In the genomic region with DNA sequence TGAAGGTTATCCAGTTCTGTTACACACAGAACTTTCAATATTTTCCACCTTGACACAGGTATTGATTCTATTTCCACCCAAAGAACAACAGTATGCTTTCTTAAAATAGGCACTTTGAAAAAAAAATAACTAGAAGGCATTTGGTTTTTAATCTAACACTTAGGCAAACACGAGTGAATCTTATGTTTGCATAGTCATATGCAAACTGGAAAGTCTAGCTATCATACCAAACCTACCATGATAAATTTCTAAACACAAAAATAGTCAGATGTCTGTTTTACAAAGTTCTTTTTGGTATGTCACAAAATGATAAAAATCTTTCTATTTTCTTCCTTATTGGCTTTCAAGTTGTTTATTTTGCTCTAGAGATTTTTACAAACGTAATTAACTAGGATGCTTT, we compare ENCODE assay signal across 36 cellular contexts. TPM values are rescaled to one million over a fixed set of nuclear protein-coding genes. Genes with fewer than 3 reads are reported as not detected.
"Had no signal": no experiment of that assay in that cellular context is flagged by ENCODE, and none has a peak within 500 bp of the region (broad histone marks: within the 10 kb centered on the region; RNA-seq: fewer than 3 reads in every experiment).

No MANE protein-coding gene starts in this region.

- H3K9me3 ChIP-seq: Peyer's patch had no signal

- H3K27me3 ChIP-seq: Peyer's patch had no signal

- H3K4me1 Mint-ChIP-seq: activated CD4-positive, alpha-beta memory T cell treated with anti-CD3 and anti-CD28 coated beads, Interleukin-2, amount 10 ng/mL, durations not matched to agents 7 days and 5 days; activated CD8-positive, alpha-beta memory T cell treated with anti-CD3 and anti-CD28 coated beads, Interleukin-2, amount 10 ng/mL, durations not matched to agents 7 days and 5 days; activated naive CD4-positive, alpha-beta T cell treated with anti-CD3 and anti-CD28 coated beads, Interleukin-2, amount 10 ng/mL, durations not matched to agents 7 days and 5 days; activated naive CD8-positive, alpha-beta T cell treated with anti-CD3 and anti-CD28 coated beads, Interleukin-2, amount 50 U/mL, for 24 hours had no signal

- ATAC-seq: activated CD8-positive, alpha-beta memory T cell treated with anti-CD3 and anti-CD28 coated beads, Interleukin-2, amount 10 ng/mL, durations not matched to agents 7 days and 5 days; activated naive CD8-positive, alpha-beta T cell treated with anti-CD3 and anti-CD28 coated beads, Interleukin-2, amount 50 U/mL, for 24 hours had no signal

- H3K4me3 Mint-ChIP-seq: activated CD4-positive, alpha-beta memory T cell treated with anti-CD3 and anti-CD28 coated beads, Interleukin-2, amount 10 ng/mL, durations not matched to agents 7 days and 5 days; activated CD8-positive, alpha-beta memory T cell treated with anti-CD3 and anti-CD28 coated beads, Interleukin-2, amount 10 ng/mL, durations not matched to agents 7 days and 5 days; activated naive CD4-positive, alpha-beta T cell treated with anti-CD3 and anti-CD28 coated beads, Interleukin-2, amount 10 ng/mL, durations not matched to agents 7 days and 5 days; activated naive CD8-positive, alpha-beta T cell; activated naive CD8-positive, alpha-beta T cell treated with anti-CD3 and anti-CD28 coated beads, Interleukin-2, amount 50 U/mL, for 24 hours; brain had no signal

- H3K4me3 ChIP-seq: Peyer's patch had no signal

- DNase-seq: activated CD4-positive, alpha-beta memory T cell treated with anti-CD3 and anti-CD28 coated beads, Interleukin-2, amount 10 ng/mL, durations not matched to agents 7 days and 5 days; activated CD4-positive, alpha-beta T cell treated with anti-CD3 and anti-CD28 coated beads for 1 hour; activated CD4-positive, alpha-beta T cell treated with anti-CD3 and anti-CD28 coated beads for 48 hours; activated CD4-positive, CD25-positive, alpha-beta regulatory T cell; activated CD8-positive, alpha-beta memory T cell treated with anti-CD3 and anti-CD28 coated beads for 24 hours; activated CD8-positive, alpha-beta memory T cell treated with anti-CD3 and anti-CD28 coated beads, Interleukin-2, amount 10 ng/mL, durations not matched to agents 7 days and 5 days; activated CD8-positive, alpha-beta memory T cell treated with anti-CD3 and anti-CD28 coated beads, Interleukin-2, amount 50 U/mL, for 48 hours; activated effector memory CD4-positive, alpha-beta T cell treated with Interleukin-2 at 50 U/mL for 16 hours; activated naive CD4-positive, alpha-beta T cell treated with anti-CD3 and anti-CD28 coated beads, Interleukin-2, amount 10 ng/mL, durations not matched to agents 7 days and 5 days; activated naive CD8-positive, alpha-beta T cell treated with anti-CD3 and anti-CD28 coated beads, Interleukin-2, amount 50 U/mL, for 24 hours; activated T-cell treated with anti-CD3 and anti-CD28 coated beads, Interleukin-2, amount 50 U/mL, for 48 hours; anterior cingulate cortex; caudate nucleus; cerebellar nuclear complex; Karpas-422; KBM-7; MM.1S; MV-4-11; NCI-H1092; NCI-H1436 treated with DMSO at 0.1 percent for 48 hours; NCI-H1694 treated with DMSO at 0.1 percent for 48 hours; NCI-H2029; NCI-H345; NCI-H510A; NCI-H69; Peyer's patch; RPMI8226; SIG-M5; SW 1271; T-helper 1 cell; T-helper 2 cell; T-helper 9 cell; WERI-Rb-1 had no signal

- H3K27ac Mint-ChIP-seq: activated CD4-positive, alpha-beta memory T cell treated with anti-CD3 and anti-CD28 coated beads, Interleukin-2, amount 10 ng/mL, durations not matched to agents 7 days and 5 days; activated CD8-positive, alpha-beta memory T cell treated with anti-CD3 and anti-CD28 coated beads, Interleukin-2, amount 10 ng/mL, durations not matched to agents 7 days and 5 days; activated naive CD4-positive, alpha-beta T cell treated with anti-CD3 and anti-CD28 coated beads, Interleukin-2, amount 10 ng/mL, durations not matched to agents 7 days and 5 days; activated naive CD8-positive, alpha-beta T cell; activated naive CD8-positive, alpha-beta T cell treated with anti-CD3 and anti-CD28 coated beads, Interleukin-2, amount 50 U/mL, for 24 hours; brain had no signal

- H3K27me3 Mint-ChIP-seq: activated CD4-positive, alpha-beta memory T cell treated with anti-CD3 and anti-CD28 coated beads, Interleukin-2, amount 10 ng/mL, durations not matched to agents 7 days and 5 days; activated CD8-positive, alpha-beta memory T cell treated with anti-CD3 and anti-CD28 coated beads, Interleukin-2, amount 10 ng/mL, durations not matched to agents 7 days and 5 days; activated naive CD4-positive, alpha-beta T cell treated with anti-CD3 and anti-CD28 coated beads, Interleukin-2, amount 10 ng/mL, durations not matched to agents 7 days and 5 days; activated naive CD8-positive, alpha-beta T cell; activated naive CD8-positive, alpha-beta T cell treated with anti-CD3 and anti-CD28 coated beads, Interleukin-2, amount 50 U/mL, for 24 hours; brain had no signal

- H3K9me3 Mint-ChIP-seq: activated CD4-positive, alpha-beta memory T cell treated with anti-CD3 and anti-CD28 coated beads, Interleukin-2, amount 10 ng/mL, durations not matched to agents 7 days and 5 days; activated naive CD4-positive, alpha-beta T cell treated with anti-CD3 and anti-CD28 coated beads, Interleukin-2, amount 10 ng/mL, durations not matched to agents 7 days and 5 days; activated naive CD8-positive, alpha-beta T cell treated with anti-CD3 and anti-CD28 coated beads, Interleukin-2, amount 50 U/mL, for 24 hours; brain had no signal

- H3K36me3 Mint-ChIP-seq: activated CD8-positive, alpha-beta memory T cell treated with anti-CD3 and anti-CD28 coated beads, Interleukin-2, amount 10 ng/mL, durations not matched to agents 7 days and 5 days; activated naive CD4-positive, alpha-beta T cell treated with anti-CD3 and anti-CD28 coated beads, Interleukin-2, amount 10 ng/mL, durations not matched to agents 7 days and 5 days; activated naive CD8-positive, alpha-beta T cell; brain had no signal

- H3K27ac ChIP-seq: WERI-Rb-1 had no signal

- H3K36me3 ChIP-seq: Peyer's patch, WERI-Rb-1 had no signal

RNA-seq across cellular contexts. Expression of gene DNASE2B, which starts 11.6 kb away (rescaled TPM):
- total RNA-seq: activated CD4-positive, alpha-beta memory T cell treated with anti-CD3 and anti-CD28 coated beads, Interleukin-2, amount 10 ng/mL, durations not matched to agents 7 days and 5 days; activated CD8-positive, alpha-beta memory T cell treated with anti-CD3 and anti-CD28 coated beads, Interleukin-2, amount 10 ng/mL, durations not matched to agents 7 days and 5 days; bronchial epithelial cell; Peyer's patch had no signal
